ENCODE assay signal across 7 cellular contexts in the genomic region with DNA sequence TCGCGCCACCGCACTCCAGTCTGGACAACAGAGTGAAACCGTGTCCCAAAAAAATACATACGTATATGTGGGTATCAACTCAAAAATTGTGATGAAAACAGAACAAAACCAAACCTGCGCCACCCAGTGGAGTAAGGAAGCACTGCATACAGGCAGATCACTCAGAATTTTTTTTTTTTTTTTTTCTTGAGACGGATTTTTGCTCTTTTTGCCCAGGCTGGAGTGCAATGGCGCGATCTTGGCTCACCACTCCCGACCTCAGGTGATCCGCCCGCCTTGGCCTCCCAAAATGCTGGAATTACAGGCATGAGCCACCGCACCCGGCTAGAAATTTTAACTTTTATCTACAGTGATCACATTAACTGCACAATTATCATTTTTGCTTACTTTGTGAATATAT. TPM values are rescaled to one million over a fixed set of nuclear protein-coding genes. Genes with fewer than 3 reads are reported as not detected.
DNase-seq lines count a peak whose midpoint lies in the region; TF ChIP-seq lines count a peak whose summit lies in the region.

No MANE protein-coding gene starts in this region.

- H4K5ac ChIP-seq in mesendoderm (ENCODE audit: low read length), result no peak overlapping the region

- H3K4me1 Mint-ChIP-seq in dendritic cell treated with granulocyte-macrophage colony-stimulating factor and Interleukin-4, amounts not matched to agents 40 ng/mL and 50 ng/mL, for 4 days (ENCODE audit: low read depth), result peaks cover 59% of the 10 kb centered on the region

- H3K79me2 ChIP-seq in mesendoderm (ENCODE audit: control insufficient read depth, insufficient read depth, low read length), result no peaks in the 10 kb centered on the region

- no peaks in the 10 kb centered on the region for H3K4me1 ChIP-seq in mesendoderm (ENCODE audit: control insufficient read depth, low read depth, low read length)

- no peak overlapping the region for H2BK120ac ChIP-seq in mesendoderm (ENCODE audit: low read depth, low read length)

- no peak overlapping the region for H3K27ac ChIP-seq in mesendoderm (ENCODE audit: low read depth, low read length)

- peak; percentile 80 for TF ChIP-seq CTCF in GM12873 (IDR thresholded peaks at IDR 0.05; ENCODE audit: insufficient read depth, low read depth, low read length, missing control alignments)

- no peaks in the 10 kb centered on the region for H3K27me3 ChIP-seq in mesendoderm (ENCODE audit: insufficient read depth, low read length, poor library complexity)

- H2BK15ac ChIP-seq in mesendoderm (replicated peaks; ENCODE audit: low read depth), result no peak overlapping the region

- no peaks in the 10 kb centered on the region for H3K36me3 ChIP-seq in mesendoderm (ENCODE audit: control insufficient read depth, insufficient read depth, low read length)

- H3K23ac ChIP-seq in mesendoderm (ENCODE audit: low read length), result no peak overlapping the region

- no peaks in the 10 kb centered on the region for H3K36me3 Mint-ChIP-seq in dendritic cell treated with granulocyte-macrophage colony-stimulating factor and Interleukin-4, amounts not matched to agents 40 ng/mL and 50 ng/mL, for 4 days (ENCODE audit: low read depth)

- peak; percentile 74 to 78 for DNase-seq in Kasumi-1 (lab: John Stamatoyannopoulos, UW)
- peak; percentile 59 to 76 for DNase-seq in activated CD4-positive, alpha-beta T cell treated with anti-CD3 and anti-CD28 coated beads for 4 hours
- peak; percentile 39 for DNase-seq in mesendoderm
- peak; percentile 38 to 64 for DNase-seq in stimulated activated CD8-positive, alpha-beta memory T cell treated with anti-CD3 and anti-CD28 coated beads, Interleukin-2, amount 100 ng/mL, for 48 hours (ENCODE audit: low read depth in 2 of 2)
- DNase-seq in SKM-1 treated with dmso at 0.1 percent for 144 hours (lab: John Stamatoyannopoulos, UW; ENCODE audit: unreplicated experiment), result no peak

- no peak overlapping the region for H3K18ac ChIP-seq in mesendoderm (ENCODE audit: low read length)

- no peak overlapping the region for H3K9ac ChIP-seq in mesendoderm (ENCODE audit: low read length)

- H3K79me1 ChIP-seq in mesendoderm (ENCODE audit: low read length), result no peaks in the 10 kb centered on the region

- no peaks in the 10 kb centered on the region for H3K9me3 Mint-ChIP-seq in dendritic cell treated with granulocyte-macrophage colony-stimulating factor and Interleukin-4, amounts not matched to agents 40 ng/mL and 50 ng/mL, for 4 days

- H2BK5ac ChIP-seq in mesendoderm (ENCODE audit: low read length), result no peak overlapping the region

- no peak overlapping the region for H3K4ac ChIP-seq in mesendoderm (ENCODE audit: low read depth, low read length)

- no peaks in the 10 kb centered on the region for H3K27me3 Mint-ChIP-seq in dendritic cell treated with granulocyte-macrophage colony-stimulating factor and Interleukin-4, amounts not matched to agents 40 ng/mL and 50 ng/mL, for 4 days

- peak overlapping the region; percentile 45 for H3K4me3 Mint-ChIP-seq in dendritic cell treated with granulocyte-macrophage colony-stimulating factor and Interleukin-4, amounts not matched to agents 40 ng/mL and 50 ng/mL, for 4 days

- H3K4me2 ChIP-seq in mesendoderm (ENCODE audit: low read length), result no peak overlapping the region

- no peak overlapping the region for H2AK5ac ChIP-seq in mesendoderm (ENCODE audit: low read length)

- peak overlapping the region; percentile 82 for H3K27ac Mint-ChIP-seq in dendritic cell treated with granulocyte-macrophage colony-stimulating factor and Interleukin-4, amounts not matched to agents 40 ng/mL and 50 ng/mL, for 4 days

- no CpG with 5 or more reads among the region's 14 CpGs for WGBS in mesendoderm (ENCODE audit: extremely low coverage, insufficient coverage, low lambda C conversion rate)

- intact Hi-C loops in dendritic cell treated with granulocyte-macrophage colony-stimulating factor and Interleukin-4, amounts not matched to agents 40 ng/mL and 50 ng/mL, for 4 days (cut with micrococcal nuclease), result loop anchor here (5.0 kb wide), 2 partner anchors 44 to 64 kb away; partner anchors contain the start of gene MRC1

- no peak overlapping the region for H3K4me3 ChIP-seq in mesendoderm (ENCODE audit: low read length)

- no peak overlapping the region for H4K8ac ChIP-seq in mesendoderm (ENCODE audit: low read depth, low read length)

- H3K56ac ChIP-seq in mesendoderm (ENCODE audit: low read length), result no peak overlapping the region

RNA-seq across cellular contexts. Expression of gene TMEM236, which starts 9.1 kb away (rescaled TPM):
- 0.14 TPM for polyA plus RNA-seq in mesendoderm (2013, experiment 1 of 2)
- 0.17 TPM for polyA plus RNA-seq in mesendoderm (2013, experiment 2 of 2)
